In the genomic region with DNA sequence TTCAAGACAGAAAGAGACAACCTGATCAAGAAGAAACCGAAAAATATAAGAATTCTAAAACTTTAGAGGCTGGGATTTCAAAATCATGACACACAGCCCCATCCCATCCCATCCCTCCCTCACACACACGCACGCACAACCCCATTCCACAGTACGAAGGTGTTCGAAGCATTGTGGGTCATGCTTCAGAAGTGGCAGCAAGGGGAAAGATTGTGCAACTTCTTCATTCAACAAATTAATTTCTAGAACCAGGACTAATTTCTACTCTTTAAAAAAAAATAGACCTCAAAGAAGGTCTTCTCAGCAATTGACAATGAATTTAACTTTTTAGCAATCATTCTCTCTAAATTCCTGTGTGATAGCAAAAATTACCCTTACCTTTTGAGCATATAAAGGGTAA, we compare ENCODE assay signal across 8 cellular contexts. TPM values are rescaled to one million over a fixed set of nuclear protein-coding genes. Genes with fewer than 3 reads are reported as not detected.
DNase-seq lines count a peak whose midpoint lies in the region; ATAC-seq, FAIRE-seq and TF ChIP-seq lines count a peak whose summit lies in the region.

No MANE protein-coding gene starts in this region.

- no peaks in the 10 kb centered on the region for H3K9me1 ChIP-seq in keratinocyte (ENCODE audit: control insufficient read depth, extremely low read depth, insufficient read depth, low read length)

- no peaks in the 10 kb centered on the region for H4K20me1 ChIP-seq in keratinocyte (ENCODE audit: control insufficient read depth, extremely low read depth, insufficient read depth, low read length)

- peak overlapping the region; percentile 76 for H3K4me2 ChIP-seq in keratinocyte (ENCODE audit: control insufficient read depth, extremely low read depth, insufficient read depth, low read depth, low read length)

- H3K4me3 ChIP-seq in keratinocyte (ENCODE audit: control insufficient read depth in 2 of 3, extremely low read depth in 1 of 3, insufficient read depth in 2 of 3, low read depth in 1 of 3, low read length in 3 of 3) (peak overlapping the region in 2 of 3 experiments; percentile 58 to 74), suprapubic skin (peak overlapping the region; percentile 82)

- H2AFZ ChIP-seq in keratinocyte (ENCODE audit: control insufficient read depth, low read length), result no peak overlapping the region

- no peak for TF ChIP-seq POLR2A in suprapubic skin (IDR thresholded peaks at IDR 0.05)

- no peak for DNase-seq in activated CD8-positive, alpha-beta memory T cell treated with anti-CD3 and anti-CD28 coated beads, Interleukin-2, amount 10 ng/mL, durations not matched to agents 7 days and 5 days
- no peak for DNase-seq in activated CD8-positive, alpha-beta memory T cell treated with anti-CD3 and anti-CD28 coated beads for 24 hours
- DNase-seq in activated T-helper 2 cell treated with anti-CD3 and anti-CD28 coated beads, Interferon-gamma antibody, Interleukin-2, Interleukin-4, amounts not matched to agents 10 μg/mL and 5 μg/mL and 100 μg/mL, durations not matched to agents 14 hours and 24 hours and 36 hours (ENCODE audit: low spot score), result no peak
- DNase-seq in keratinocyte (ENCODE audit: low read depth, low spot score) (no peak), suprapubic skin (ENCODE audit: low spot score in 2 of 2) (no peak), HK-2 (ENCODE audit: unreplicated experiment) (no peak), T-helper 9 cell (no peak)

- H3K27me3 ChIP-seq in keratinocyte (ENCODE audit: control insufficient read depth, extremely low read depth, insufficient read depth, low read length) (no peaks in the 10 kb centered on the region), suprapubic skin (no peaks in the 10 kb centered on the region)

- H3K4me3 Mint-ChIP-seq in activated CD8-positive, alpha-beta memory T cell treated with anti-CD3 and anti-CD28 coated beads, Interleukin-2, amount 10 ng/mL, durations not matched to agents 7 days and 5 days, result peak overlapping the region; percentile 84
- H3K4me3 Mint-ChIP-seq in activated T-helper 2 cell treated with anti-CD3 and anti-CD28 coated beads, Interferon-gamma antibody, Interleukin-2, Interleukin-4, amounts not matched to agents 10 μg/mL and 5 μg/mL and 100 μg/mL, durations not matched to agents 14 hours and 24 hours and 36 hours (ENCODE audit: low read depth), result peak overlapping the region; percentile 88

- CTCF ChIA-PET in activated CD8-positive, alpha-beta memory T cell treated with anti-CD3 and anti-CD28 coated beads, Interleukin-2, amount 10 ng/mL, durations not matched to agents 7 days and 5 days (lab: Charles Lee), result interaction anchor here (1.9 to 6.6 kb wide), 3 partner anchors 11 to 163 kb away, joined by 6 to 78 read pairs (median 10); no protein-coding TSS in a partner anchor

- peaks cover 1% of the 10 kb centered on the region for H3K36me3 Mint-ChIP-seq in activated CD8-positive, alpha-beta memory T cell treated with anti-CD3 and anti-CD28 coated beads, Interleukin-2, amount 10 ng/mL, durations not matched to agents 7 days and 5 days
- no peaks in the 10 kb centered on the region for H3K36me3 Mint-ChIP-seq in activated T-helper 2 cell treated with anti-CD3 and anti-CD28 coated beads, Interferon-gamma antibody, Interleukin-2, Interleukin-4, amounts not matched to agents 10 μg/mL and 5 μg/mL and 100 μg/mL, durations not matched to agents 14 hours and 24 hours and 36 hours (ENCODE audit: low read depth)

- no peaks in the 10 kb centered on the region for H3K36me3 ChIP-seq in keratinocyte (ENCODE audit: control insufficient read depth in 2 of 2, extremely low read depth in 1 of 2, insufficient read depth in 2 of 2, low read length in 2 of 2)
- H3K36me3 ChIP-seq in suprapubic skin, result no peaks in the 10 kb centered on the region

- H3K27ac Mint-ChIP-seq in activated CD8-positive, alpha-beta memory T cell treated with anti-CD3 and anti-CD28 coated beads, Interleukin-2, amount 10 ng/mL, durations not matched to agents 7 days and 5 days, result peak overlapping the region; percentile 89
- peak overlapping the region; percentile 86 for H3K27ac Mint-ChIP-seq in activated T-helper 2 cell treated with anti-CD3 and anti-CD28 coated beads, Interferon-gamma antibody, Interleukin-2, Interleukin-4, amounts not matched to agents 10 μg/mL and 5 μg/mL and 100 μg/mL, durations not matched to agents 14 hours and 24 hours and 36 hours

- FAIRE-seq in keratinocyte (lab: Jason Lieb, UNC), result no peak

- H3K9me3 ChIP-seq in keratinocyte (ENCODE audit: control insufficient read depth, low read depth, low read length) (no peaks in the 10 kb centered on the region), suprapubic skin (no peaks in the 10 kb centered on the region)

- dilution Hi-C loops in keratinocyte (cut with MboI; ENCODE audit: extremely low pct_ligation_motif_present, low sequenced_read_pairs), result no loop called here

- ATAC-seq in activated CD8-positive, alpha-beta memory T cell treated with anti-CD3 and anti-CD28 coated beads, Interleukin-2, amount 10 ng/mL, durations not matched to agents 7 days and 5 days, result no peak
- ATAC-seq in HG03432 (IDR thresholded peaks at IDR 0.05; ENCODE audit: unreplicated experiment), result no peak

- intact Hi-C loops in activated T-helper 2 cell treated with anti-CD3 and anti-CD28 coated beads, Interferon-gamma antibody, Interleukin-2, Interleukin-4, amounts not matched to agents 10 μg/mL and 5 μg/mL and 100 μg/mL, durations not matched to agents 14 hours and 24 hours and 36 hours (cut with micrococcal nuclease), result no loop called here

- WGBS in suprapubic skin, result 89% methylated on average over 5 of the region's 5 CpGs

- H3K79me2 ChIP-seq in keratinocyte (ENCODE audit: control insufficient read depth, insufficient read depth, low read length), result no peaks in the 10 kb centered on the region

- no peak for TF ChIP-seq CTCF in keratinocyte (optimal IDR thresholded peaks at IDR 0.05 in 1 of 3, IDR thresholded peaks at IDR 0.05 in 1 of 3, conservative IDR thresholded peaks at IDR 0.05 in 1 of 3; ENCODE audit: extremely low read depth in 1 of 3, insufficient read depth in 2 of 3, low read length in 3 of 3)
- TF ChIP-seq CTCF in suprapubic skin (IDR thresholded peaks at IDR 0.05), result no peak

- H3K27ac ChIP-seq in keratinocyte (ENCODE audit: control insufficient read depth, insufficient read depth, low read length) (no peak overlapping the region), suprapubic skin (no peak overlapping the region)

- no peak for TF ChIP-seq EP300 in suprapubic skin (IDR thresholded peaks at IDR 0.05)

- H3K9ac ChIP-seq in keratinocyte (ENCODE audit: control insufficient read depth, extremely low read depth, insufficient read depth, low read length), result no peak overlapping the region

- no peaks in the 10 kb centered on the region for H3K27me3 Mint-ChIP-seq in activated CD8-positive, alpha-beta memory T cell treated with anti-CD3 and anti-CD28 coated beads, Interleukin-2, amount 10 ng/mL, durations not matched to agents 7 days and 5 days
- H3K27me3 Mint-ChIP-seq in activated T-helper 2 cell treated with anti-CD3 and anti-CD28 coated beads, Interferon-gamma antibody, Interleukin-2, Interleukin-4, amounts not matched to agents 10 μg/mL and 5 μg/mL and 100 μg/mL, durations not matched to agents 14 hours and 24 hours and 36 hours (ENCODE audit: low read depth), result no peaks in the 10 kb centered on the region

- no peaks in the 10 kb centered on the region for H3K9me3 Mint-ChIP-seq in activated CD8-positive, alpha-beta memory T cell treated with anti-CD3 and anti-CD28 coated beads, Interleukin-2, amount 10 ng/mL, durations not matched to agents 7 days and 5 days (ENCODE audit: low read depth)
- H3K9me3 Mint-ChIP-seq in activated T-helper 2 cell treated with anti-CD3 and anti-CD28 coated beads, Interferon-gamma antibody, Interleukin-2, Interleukin-4, amounts not matched to agents 10 μg/mL and 5 μg/mL and 100 μg/mL, durations not matched to agents 14 hours and 24 hours and 36 hours, result no peaks in the 10 kb centered on the region

- H3K4me1 Mint-ChIP-seq in activated CD8-positive, alpha-beta memory T cell treated with anti-CD3 and anti-CD28 coated beads, Interleukin-2, amount 10 ng/mL, durations not matched to agents 7 days and 5 days, result peaks cover 37% of the 10 kb centered on the region
- H3K4me1 Mint-ChIP-seq in activated T-helper 2 cell treated with anti-CD3 and anti-CD28 coated beads, Interferon-gamma antibody, Interleukin-2, Interleukin-4, amounts not matched to agents 10 μg/mL and 5 μg/mL and 100 μg/mL, durations not matched to agents 14 hours and 24 hours and 36 hours (ENCODE audit: low read depth), result peaks cover 36% of the 10 kb centered on the region

- H3K4me1 ChIP-seq in keratinocyte (ENCODE audit: control insufficient read depth, extremely low read depth, insufficient read depth, low read length) (peaks cover 6% of the 10 kb centered on the region), suprapubic skin (peaks cover 25% of the 10 kb centered on the region)

RNA-seq across cellular contexts. Expression of gene SPA17, which starts 0.9 kb away (rescaled TPM):
- 1 to 10 TPM; 2.4 to 2.9 TPM for total RNA-seq in activated CD8-positive, alpha-beta memory T cell treated with anti-CD3 and anti-CD28 coated beads, Interleukin-2, amount 10 ng/mL, durations not matched to agents 7 days and 5 days
- 2.3 and 2.9 TPM in 2 replicates for total RNA-seq in activated T-helper 2 cell treated with anti-CD3 and anti-CD28 coated beads, Interferon-gamma antibody, Interleukin-2, Interleukin-4, amounts not matched to agents 10 μg/mL and 5 μg/mL and 100 μg/mL, durations not matched to agents 14 hours and 24 hours and 36 hours
- 10.0 to 19.5 TPM (median 16.8 TPM) in 3 replicates for polyA plus RNA-seq in keratinocyte
- 6.7 TPM for polyA plus RNA-seq in keratinocyte (2011; ENCODE audit: low read depth)
- 10.2 and 15.6 TPM in 2 replicates for polyA plus RNA-seq in keratinocyte (2011; cell fraction: cytosol; rRNA removed)
- 4.3 and 6.4 TPM in 2 replicates for polyA plus RNA-seq in keratinocyte (2011; cell fraction: nucleus; rRNA removed)
- 5.2 and 15.8 TPM in 2 replicates for polyA plus RNA-seq in keratinocyte (2012; ENCODE audit: low replicate concordance)
- 4.4 to 5.2 TPM (median 4.7 TPM) in 3 replicates for polyA minus RNA-seq in keratinocyte
- polyA minus RNA-seq in keratinocyte (2011; cell fraction: cytosol; rRNA and poly(A)+ RNA removed), result 10.6 TPM
- polyA minus RNA-seq in keratinocyte (2011; cell fraction: nucleus; rRNA and poly(A)+ RNA removed), result 1.7 and 8.4 TPM in 2 replicates
- total RNA-seq in suprapubic skin, result 1 to 10 TPM; 1.1 to 8.1 (median 2.4) TPM

RNA-seq across cellular contexts. Expression of gene SIAE, which starts 1.0 kb away (rescaled TPM):
- total RNA-seq in activated CD8-positive, alpha-beta memory T cell treated with anti-CD3 and anti-CD28 coated beads, Interleukin-2, amount 10 ng/mL, durations not matched to agents 7 days and 5 days, result 1 to 10 TPM; 3.8 to 4.1 TPM
- total RNA-seq in activated T-helper 2 cell treated with anti-CD3 and anti-CD28 coated beads, Interferon-gamma antibody, Interleukin-2, Interleukin-4, amounts not matched to agents 10 μg/mL and 5 μg/mL and 100 μg/mL, durations not matched to agents 14 hours and 24 hours and 36 hours, result 5.0 and 5.2 TPM in 2 replicates
- polyA plus RNA-seq in keratinocyte, result 16.2 to 44.7 TPM (median 26.6 TPM) in 3 replicates
- polyA plus RNA-seq in keratinocyte (2011; ENCODE audit: low read depth), result 16.2 TPM
- polyA plus RNA-seq in keratinocyte (2011; cell fraction: cytosol; rRNA removed), result 11.7 and 16.2 TPM in 2 replicates
- 60.9 and 62.6 TPM in 2 replicates for polyA plus RNA-seq in keratinocyte (2011; cell fraction: nucleus; rRNA removed)
- 9.3 and 14.4 TPM in 2 replicates for polyA plus RNA-seq in keratinocyte (2012; ENCODE audit: low replicate concordance)
- polyA minus RNA-seq in keratinocyte, result 9.7 to 30.1 TPM (median 21.6 TPM) in 3 replicates
- polyA minus RNA-seq in keratinocyte (2011; cell fraction: cytosol; rRNA and poly(A)+ RNA removed), result 7.1 TPM
- 20.3 and 50.3 TPM in 2 replicates for polyA minus RNA-seq in keratinocyte (2011; cell fraction: nucleus; rRNA and poly(A)+ RNA removed)
- 1 to 10 TPM; 6.6 to 8.9 (median 7.7) TPM for total RNA-seq in suprapubic skin

RNA-seq across cellular contexts. Expression of gene TBRG1, which starts 51.9 kb away (rescaled TPM):
- 10 to 100 TPM; 44.5 to 48.5 TPM for total RNA-seq in activated CD8-positive, alpha-beta memory T cell treated with anti-CD3 and anti-CD28 coated beads, Interleukin-2, amount 10 ng/mL, durations not matched to agents 7 days and 5 days
- total RNA-seq in activated T-helper 2 cell treated with anti-CD3 and anti-CD28 coated beads, Interferon-gamma antibody, Interleukin-2, Interleukin-4, amounts not matched to agents 10 μg/mL and 5 μg/mL and 100 μg/mL, durations not matched to agents 14 hours and 24 hours and 36 hours, result 36.1 and 37.4 TPM in 2 replicates
- polyA plus RNA-seq in keratinocyte, result 28.5 to 40.2 TPM (median 32.6 TPM) in 3 replicates
- polyA plus RNA-seq in keratinocyte (2011; ENCODE audit: low read depth), result 21.9 TPM
- polyA plus RNA-seq in keratinocyte (2011; cell fraction: cytosol; rRNA removed), result 23.1 and 32.6 TPM in 2 replicates
- polyA plus RNA-seq in keratinocyte (2011; cell fraction: nucleus; rRNA removed), result 64.1 and 68.5 TPM in 2 replicates
- 17.6 and 26.0 TPM in 2 replicates for polyA plus RNA-seq in keratinocyte (2012; ENCODE audit: low replicate concordance)
- 16.8 to 30.4 TPM (median 24.0 TPM) in 3 replicates for polyA minus RNA-seq in keratinocyte
- polyA minus RNA-seq in keratinocyte (2011; cell fraction: cytosol; rRNA and poly(A)+ RNA removed), result 12.7 TPM
- 18.4 and 20.6 TPM in 2 replicates for polyA minus RNA-seq in keratinocyte (2011; cell fraction: nucleus; rRNA and poly(A)+ RNA removed)
- total RNA-seq in suprapubic skin, result 10 to 100 TPM; 25.9 to 48.8 (median 32.8) TPM
